ENCODE assay signal across 24 cellular contexts in the genomic region with DNA sequence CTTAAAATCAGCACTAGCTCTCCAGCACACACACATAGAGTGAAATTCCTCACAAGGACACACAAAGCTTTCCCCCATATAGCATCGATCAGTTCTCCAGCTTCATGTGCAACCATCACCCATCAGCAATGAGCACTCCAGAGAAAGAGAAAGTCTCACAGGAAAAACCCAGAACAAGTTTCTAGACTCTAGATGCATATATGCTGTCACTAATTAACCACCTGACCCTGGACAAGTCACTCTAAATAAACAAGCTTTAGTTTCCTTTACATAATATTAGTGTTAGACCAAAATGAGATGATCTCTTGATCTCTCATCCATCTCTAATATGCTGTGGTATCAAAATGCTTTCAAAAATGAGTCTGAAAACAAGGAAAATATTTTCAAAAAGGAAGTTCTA.
DNase-seq lines count a peak whose midpoint lies in the region; ATAC-seq and TF ChIP-seq lines count a peak whose summit lies in the region.
"Had no signal": no experiment of that assay in that cellular context is flagged by ENCODE, and none has a peak within 500 bp of the region (broad histone marks: within the 10 kb centered on the region; RNA-seq: fewer than 3 reads in every experiment).

No MANE protein-coding gene starts in this region.

- H3K4me3 ChIP-seq in cardiac muscle cell (no peak overlapping the region), psoas muscle (no peak overlapping the region), mucosa of descending colon (no peak overlapping the region)
- H3K4me3 ChIP-seq: skin epidermis, upper lobe of right lung had no signal

- H3K9me3 Mint-ChIP-seq in mesothelial cell of epicardium: peaks cover 27% of the 10 kb centered on the region
- H3K9me3 Mint-ChIP-seq: T-helper 2 cell treated with Interferon-gamma antibody and Interleukin-4, amounts not matched to agents 5 μg/mL and 100 μg/mL, for 36 hours had no signal

- H3K9me3 ChIP-seq in cardiac muscle cell (ENCODE audit: low read depth): no peaks in the 10 kb centered on the region
- no peaks in the 10 kb centered on the region for H3K9me3 ChIP-seq in psoas muscle
- no peaks in the 10 kb centered on the region for H3K9me3 ChIP-seq in mucosa of descending colon
- H3K9me3 ChIP-seq: upper lobe of right lung had no signal

- no peaks in the 10 kb centered on the region for H3K27me3 Mint-ChIP-seq in mesothelial cell of epicardium (ENCODE audit: low read depth)
- H3K27me3 Mint-ChIP-seq: brain had no signal

- DNase-seq in cardiac muscle cell (ENCODE audit: low read depth in 1 of 2, low spot score in 1 of 2) (no peak), left cardiac atrium (no peak), psoas muscle (no peak), mesenteric fat pad (ENCODE audit: low spot score) (no peak), mesothelial cell of epicardium (ENCODE audit: low spot score in 2 of 2, unreplicated experiment in 2 of 2) (no peak), mucosa of descending colon (no peak)
- DNase-seq: 8988T; activated CD4-positive, alpha-beta T cell treated with anti-CD3 and anti-CD28 coated beads for 48 hours; activated naive CD4-positive, alpha-beta T cell treated with anti-CD3 and anti-CD28 coated beads, Interleukin-2, amount 50 U/mL, for 16 hours; activated T-cell treated with anti-CD3 and anti-CD28 coated beads, Interleukin-2, amount 50 U/mL, for 1 hour; C1 segment of cervical spinal cord; dermis blood vessel endothelial cell; DMS79 treated with DMSO at 0.1 percent for 48 hours; H9; NCI-H1694; NCI-H446 treated with DMSO at 0.1 percent for 48 hours; SHP77 treated with DMSO at 0.1 percent for 48 hours; stimulated activated naive CD4-positive, alpha-beta T cell treated with Interleukin-2 at 50 U/mL for 16 hours; upper lobe of right lung had no signal

- peaks cover 24% of the 10 kb centered on the region for H3K36me3 Mint-ChIP-seq in mesothelial cell of epicardium

- H3K36me3 ChIP-seq in cardiac muscle cell (no peaks in the 10 kb centered on the region), psoas muscle (ENCODE audit: insufficient read depth in 1 of 2, low read depth in 1 of 2) (no peaks in the 10 kb centered on the region), mucosa of descending colon (ENCODE audit: low read depth) (no peaks in the 10 kb centered on the region)
- H3K36me3 ChIP-seq: upper lobe of right lung had no signal

- WGBS in psoas muscle, 3 donors: 76 to 83% (median 77%) methylated on average over 1 of the region's 1 CpG

- no peak overlapping the region for H3K4me3 Mint-ChIP-seq in mesothelial cell of epicardium
- H3K4me3 Mint-ChIP-seq: brain; H9; T-helper 2 cell treated with Interferon-gamma antibody and Interleukin-4, amounts not matched to agents 5 μg/mL and 100 μg/mL, for 36 hours had no signal

- H3K4me1 Mint-ChIP-seq in mesothelial cell of epicardium: peaks cover 21% of the 10 kb centered on the region

- TF ChIP-seq CTCF in cardiac muscle cell (IDR thresholded peaks at IDR 0.05; ENCODE audit: low read depth, low read length) (no peak), psoas muscle (IDR thresholded peaks at IDR 0.05) (no peak), mesothelial cell of epicardium (IDR thresholded peaks at IDR 0.05; ENCODE audit: unreplicated experiment) (no peak), mucosa of descending colon (IDR thresholded peaks at IDR 0.05) (no peak)

- ATAC-seq in left cardiac atrium: no peak
- peak; percentile 59 for ATAC-seq in GM21619 (IDR thresholded peaks at IDR 0.05; ENCODE audit: unreplicated experiment)
- peak; percentile 64 for ATAC-seq in HG03196 (IDR thresholded peaks at IDR 0.05; ENCODE audit: unreplicated experiment)
- ATAC-seq in psoas muscle: no peak
- no peak for ATAC-seq in mucosa of descending colon
- ATAC-seq: upper lobe of right lung had no signal

- no peak overlapping the region for H3K27ac Mint-ChIP-seq in mesothelial cell of epicardium
- H3K27ac Mint-ChIP-seq: brain; T-helper 2 cell treated with Interferon-gamma antibody and Interleukin-4, amounts not matched to agents 5 μg/mL and 100 μg/mL, for 36 hours had no signal

- H3K4me1 ChIP-seq in cardiac muscle cell (ENCODE audit: low read depth): peaks cover 45% of the 10 kb centered on the region
- peaks cover 69% of the 10 kb centered on the region for H3K4me1 ChIP-seq in psoas muscle
- peaks cover 4% of the 10 kb centered on the region for H3K4me1 ChIP-seq in mucosa of descending colon (ENCODE audit: low read depth)
- H3K4me1 ChIP-seq: upper lobe of right lung had no signal

- intact Hi-C loops in left cardiac atrium (cut with DNase I) (no loop called here), psoas muscle (cut with DNase I) (loop anchor here in 1 of 2 donors (5.0 kb wide), 1 partner anchor 33 kb away; no protein-coding TSS in a partner anchor), mucosa of descending colon (cut with DNase I, micrococcal nuclease) (no loop called here)

- H3K27ac ChIP-seq in cardiac muscle cell: peak overlapping the region; percentile 98
- peak overlapping the region; percentile 83 for H3K27ac ChIP-seq in psoas muscle
- H3K27ac ChIP-seq: skin epidermis, upper lobe of right lung had no signal

- H3K27me3 ChIP-seq in cardiac muscle cell (no peaks in the 10 kb centered on the region), psoas muscle (ENCODE audit: insufficient read depth in 3 of 3, low read length in 2 of 3) (no peaks in the 10 kb centered on the region)
- H3K27me3 ChIP-seq: upper lobe of right lung had no signal

Comparison
In these comparisons a context has a peak if more than half of its experiments do, and no peak if none do; other contexts are left out.
1. ATAC-seq: peak in GM21619 (single experiment) and HG03196 (single experiment); none in left cardiac atrium (0 of 2), psoas muscle (0 of 4) and mucosa of descending colon (single experiment).